ENCODE assay signal across 8 cellular contexts in the genomic region with DNA sequence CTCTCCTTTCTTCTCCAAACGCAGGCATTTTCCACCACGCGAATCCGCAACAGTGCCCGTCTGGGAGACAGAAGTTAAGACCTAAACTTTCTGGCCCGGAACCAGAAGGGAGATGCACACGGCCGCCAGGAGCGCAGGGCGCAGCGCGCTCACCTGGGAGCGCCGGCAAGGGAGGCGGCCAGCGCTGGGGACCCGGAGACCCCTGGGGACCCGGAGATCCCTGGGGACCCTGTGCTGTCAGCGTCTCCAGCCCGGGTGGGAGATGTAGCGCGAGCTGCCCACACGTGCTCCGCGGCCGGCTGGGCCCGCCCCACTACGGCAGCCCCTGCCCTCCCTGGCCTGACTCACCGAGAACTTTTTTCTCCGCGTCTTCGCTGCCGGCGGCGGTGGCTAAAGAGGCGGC. TPM values are rescaled to one million over a fixed set of nuclear protein-coding genes. Genes with fewer than 3 reads are reported as not detected.
A peak's percentile ranks its signal among the peaks of the same experiment; 100 is the strongest.
DNase-seq lines count a peak whose midpoint lies in the region; ATAC-seq and TF ChIP-seq lines count a peak whose summit lies in the region.

No MANE protein-coding gene starts in this region.

- H3K36me3 Mint-ChIP-seq in activated CD8-positive, alpha-beta T cell treated with anti-CD3 and anti-CD28 coated beads, Interleukin-2, amount 10 ng/mL, durations not matched to agents 7 days and 5 days (ENCODE audit: low read depth): peaks cover 10% of the 10 kb centered on the region
- H3K36me3 Mint-ChIP-seq in endodermal cell (ENCODE audit: low read depth): no peaks in the 10 kb centered on the region
- peaks cover 3 to 13% of the 10 kb centered on the region in 2 donors for H3K36me3 Mint-ChIP-seq in stimulated activated naive B cell treated with anti-CD40 and anti-IgM and Interleukin-4, amounts not matched to agents 10 μg/mL and 1 μg/mL and 100 μg/mL, for 72 hours

- H3K4me3 Mint-ChIP-seq in activated CD8-positive, alpha-beta T cell treated with anti-CD3 and anti-CD28 coated beads, Interleukin-2, amount 10 ng/mL, durations not matched to agents 7 days and 5 days: peak overlapping the region; percentile 99
- peak overlapping the region; percentile 89 for H3K4me3 Mint-ChIP-seq in endodermal cell
- H3K4me3 Mint-ChIP-seq in stimulated activated naive B cell treated with anti-CD40 and anti-IgM and Interleukin-4, amounts not matched to agents 10 μg/mL and 1 μg/mL and 100 μg/mL, for 72 hours: peak overlapping the region; percentile 93 to 96

- H3K4me1 Mint-ChIP-seq in activated CD8-positive, alpha-beta T cell treated with anti-CD3 and anti-CD28 coated beads, Interleukin-2, amount 10 ng/mL, durations not matched to agents 7 days and 5 days (ENCODE audit: low read depth): peaks cover 42% of the 10 kb centered on the region
- H3K4me1 Mint-ChIP-seq in endodermal cell: peaks cover 49% of the 10 kb centered on the region
- H3K4me1 Mint-ChIP-seq in stimulated activated naive B cell treated with anti-CD40 and anti-IgM and Interleukin-4, amounts not matched to agents 10 μg/mL and 1 μg/mL and 100 μg/mL, for 72 hours: peaks cover 19 to 42% of the 10 kb centered on the region in 2 donors

- H3K27me3 ChIP-seq in endodermal cell (ENCODE audit: control insufficient read depth, insufficient read depth, low read length, poor library complexity, severe bottlenecking): peaks cover 25% of the 10 kb centered on the region

- POLR2A ChIA-PET in activated CD8-positive, alpha-beta T cell treated with anti-CD3 and anti-CD28 coated beads, Interleukin-2, amount 10 ng/mL, durations not matched to agents 7 days and 5 days (lab: Charles Lee): interaction anchor here (1.3 kb wide), 1 partner anchor 330 kb away, joined by 3 read pairs; no protein-coding TSS in a partner anchor

- intact Hi-C loops in mucosa of descending colon (cut with DNase I, micrococcal nuclease): no loop called here

- H3K27me3 Mint-ChIP-seq in activated CD8-positive, alpha-beta T cell treated with anti-CD3 and anti-CD28 coated beads, Interleukin-2, amount 10 ng/mL, durations not matched to agents 7 days and 5 days (ENCODE audit: low read depth): peaks cover 34% of the 10 kb centered on the region
- peaks cover 23% of the 10 kb centered on the region for H3K27me3 Mint-ChIP-seq in endodermal cell (ENCODE audit: insufficient read depth)
- no peaks in the 10 kb centered on the region for H3K27me3 Mint-ChIP-seq in stimulated activated naive B cell treated with anti-CD40 and anti-IgM and Interleukin-4, amounts not matched to agents 10 μg/mL and 1 μg/mL and 100 μg/mL, for 72 hours

- H3K9me3 ChIP-seq in endodermal cell (ENCODE audit: control insufficient read depth, low read length) (no peaks in the 10 kb centered on the region), mucosa of descending colon (no peaks in the 10 kb centered on the region)

- H3K27ac ChIP-seq in endodermal cell (ENCODE audit: low read depth, low read length): peak overlapping the region; percentile 14

- TF ChIP-seq CTCF in endodermal cell (conservative IDR thresholded peaks at IDR 0.05) (peak; percentile 74), mucosa of descending colon (IDR thresholded peaks at IDR 0.05) (no peak)

- H3K9me3 Mint-ChIP-seq in activated CD8-positive, alpha-beta T cell treated with anti-CD3 and anti-CD28 coated beads, Interleukin-2, amount 10 ng/mL, durations not matched to agents 7 days and 5 days (ENCODE audit: insufficient read depth): no peaks in the 10 kb centered on the region
- no peaks in the 10 kb centered on the region for H3K9me3 Mint-ChIP-seq in endodermal cell
- no peaks in the 10 kb centered on the region for H3K9me3 Mint-ChIP-seq in stimulated activated naive B cell treated with anti-CD40 and anti-IgM and Interleukin-4, amounts not matched to agents 10 μg/mL and 1 μg/mL and 100 μg/mL, for 72 hours

- H3K36me3 ChIP-seq in endodermal cell (ENCODE audit: control insufficient read depth, insufficient read depth, low read length) (no peaks in the 10 kb centered on the region), mucosa of descending colon (ENCODE audit: low read depth) (no peaks in the 10 kb centered on the region)

- peaks cover 18% of the 10 kb centered on the region for H3K4me1 ChIP-seq in endodermal cell (ENCODE audit: control insufficient read depth, insufficient read depth, low read length)
- H3K4me1 ChIP-seq in mucosa of descending colon (ENCODE audit: low read depth): peaks cover 25% of the 10 kb centered on the region

- peak overlapping the region; percentile 96 for H3K27ac Mint-ChIP-seq in activated CD8-positive, alpha-beta T cell treated with anti-CD3 and anti-CD28 coated beads, Interleukin-2, amount 10 ng/mL, durations not matched to agents 7 days and 5 days
- peak overlapping the region; percentile 95 for H3K27ac Mint-ChIP-seq in endodermal cell
- peak overlapping the region; percentile 93 for H3K27ac Mint-ChIP-seq in stimulated activated naive B cell treated with anti-CD40 and anti-IgM and Interleukin-4, amounts not matched to agents 10 μg/mL and 1 μg/mL and 100 μg/mL, for 72 hours

- peak; percentile 37 for ATAC-seq in GM21576 (IDR thresholded peaks at IDR 0.05; ENCODE audit: unreplicated experiment)
- peak; percentile 57 for ATAC-seq in activated CD8-positive, alpha-beta T cell treated with anti-CD3 and anti-CD28 coated beads, Interleukin-2, amount 10 ng/mL, durations not matched to agents 7 days and 5 days
- peak; percentile 62 for ATAC-seq in mucosa of descending colon
- ATAC-seq in stimulated activated naive B cell treated with anti-CD40 and anti-IgM and Interleukin-4, amounts not matched to agents 10 μg/mL and 1 μg/mL and 100 μg/mL, for 72 hours (replicated peaks): peak; percentile 70 to 75

- 0 to 2% methylated on average over 10 to 36 of the region's 36 CpGs for WGBS in endodermal cell (ENCODE audit: insufficient coverage in 1 of 2, insufficient read length in 1 of 2), 2 experiments

- H3K9ac ChIP-seq in endodermal cell (ENCODE audit: extremely low read depth, low read length, poor library complexity, severe bottlenecking): peak overlapping the region; percentile 58

- DNase-seq in GM03348 (ENCODE audit: low spot score) (peak; percentile 80), LHCN-M2 (ENCODE audit: low read depth) (peak; percentile 50), endodermal cell (peak; percentile 87), mucosa of descending colon (peak; percentile 46 to 70 (median 67)), NCI-H1930 (lab: John Stamatoyannopoulos, UW) (no peak)
- peak; percentile 53 for DNase-seq in activated CD8-positive, alpha-beta T cell treated with anti-CD3 and anti-CD28 coated beads, Interleukin-2, amount 10 ng/mL, durations not matched to agents 7 days and 5 days
- DNase-seq in stimulated activated naive B cell treated with anti-CD40 and anti-IgM and Interleukin-4, amounts not matched to agents 10 μg/mL and 1 μg/mL and 100 μg/mL, for 72 hours: peak; percentile 58

- CTCF ChIA-PET in activated CD8-positive, alpha-beta T cell treated with anti-CD3 and anti-CD28 coated beads, Interleukin-2, amount 10 ng/mL, durations not matched to agents 7 days and 5 days (lab: Charles Lee): interaction anchor here (1.3 to 3.1 kb wide), 2 partner anchors 11 to 27 kb away, joined by 5 to 13 read pairs; no protein-coding TSS in a partner anchor

- H3K4me3 ChIP-seq in endodermal cell (ENCODE audit: low read length) (peak overlapping the region; percentile 96), mucosa of descending colon (peak overlapping the region; percentile 86)

RNA-seq across cellular contexts. Expression of gene YBX3, which starts 0.6 kb away (rescaled TPM):
- 137 and 159 TPM in 2 replicates for total RNA-seq in LHCN-M2 (2014; rRNA removed)
- polyA plus RNA-seq in LHCN-M2 (2012): 151 TPM
- total RNA-seq in activated CD8-positive, alpha-beta T cell treated with anti-CD3 and anti-CD28 coated beads, Interleukin-2, amount 10 ng/mL, durations not matched to agents 7 days and 5 days: 10 to 100 TPM; 85.4 to 91.9 TPM
- 100 to 1,000 TPM; 251 to 419 TPM for total RNA-seq in endodermal cell
- 129 TPM for polyA plus RNA-seq in endodermal cell (2013, experiment 1 of 2)
- 123 TPM for polyA plus RNA-seq in endodermal cell (2013, experiment 2 of 2)
- 100 to 1,000 TPM; 120 to 373 (median 193) TPM for total RNA-seq in mucosa of descending colon

RNA-seq across cellular contexts. Expression of gene STYK1, which starts 48.7 kb away (rescaled TPM):
- total RNA-seq in LHCN-M2 (2014; rRNA removed) (1.7 and 2.1 TPM in 2 replicates), endodermal cell (1 to 10 TPM; 3.3 to 4.5 TPM), mucosa of descending colon (10 to 100 TPM; 19.9 to 37.6 (median 28.0) TPM)
- polyA plus RNA-seq in LHCN-M2 (2012): 2.6 TPM
- 1 to 10 TPM; 5.3 to 5.9 TPM for total RNA-seq in activated CD8-positive, alpha-beta T cell treated with anti-CD3 and anti-CD28 coated beads, Interleukin-2, amount 10 ng/mL, durations not matched to agents 7 days and 5 days
- polyA plus RNA-seq in endodermal cell (2013, experiment 1 of 2): 0.25 TPM
- polyA plus RNA-seq in endodermal cell (2013, experiment 2 of 2): 0.75 TPM

Comparison
In these comparisons a context has a peak if more than half of its experiments do, and no peak if none do; other contexts are left out.
1. DNase-seq: peak in GM03348 (single experiment), LHCN-M2 (single experiment), activated CD8-positive, alpha-beta T cell treated with anti-CD3 and anti-CD28 coated beads, Interleukin-2, amount 10 ng/mL, durations not matched to agents 7 days and 5 days (single experiment), endodermal cell (single experiment), mucosa of descending colon (3 of 3) and stimulated activated naive B cell treated with anti-CD40 and anti-IgM and Interleukin-4, amounts not matched to agents 10 μg/mL and 1 μg/mL and 100 μg/mL, for 72 hours (single experiment); none in NCI-H1930 (0 of 2).
2. Peak in every context shown above with its lines, with median percentiles within 50 percentile points of each other: ATAC-seq, H3K27ac Mint-ChIP-seq and H3K4me3 Mint-ChIP-seq.